22 cellular contexts compared by ENCODE assay signal in the genomic region with DNA sequence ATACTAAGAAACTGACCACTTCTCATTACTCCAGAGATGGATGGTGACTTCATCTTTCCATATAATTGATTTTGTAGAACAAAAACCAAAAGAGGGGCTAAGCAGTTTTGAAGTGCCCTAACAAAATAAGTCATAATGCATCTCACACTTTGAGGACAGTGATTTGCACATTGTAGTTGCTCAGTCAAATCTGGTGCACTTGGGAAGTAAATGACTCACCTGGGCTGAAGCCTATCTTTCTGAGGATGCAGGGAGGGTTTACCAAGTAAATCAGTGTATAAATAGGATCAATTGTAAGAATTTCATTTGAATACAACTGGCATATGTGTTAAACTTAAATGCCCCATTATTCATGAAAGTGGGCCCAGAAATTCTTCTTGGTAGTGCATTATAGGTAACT.
A peak's percentile ranks its signal among the peaks of the same experiment; 100 is the strongest.
DNase-seq lines count a peak whose midpoint lies in the region; ATAC-seq and TF ChIP-seq lines count a peak whose summit lies in the region.
"Had no signal": no experiment of that assay in that cellular context is flagged by ENCODE, and none has a peak within 500 bp of the region (broad histone marks: within the 10 kb centered on the region; RNA-seq: fewer than 3 reads in every experiment).

No MANE protein-coding gene starts in this region.

- peak; percentile 42 for ATAC-seq in foreskin keratinocyte
- no peak for ATAC-seq in HG02938 (IDR thresholded peaks at IDR 0.05; ENCODE audit: unreplicated experiment)
- ATAC-seq: A549, HepG2, K562 had no signal

- H3K36me3 ChIP-seq in OCI-LY3 (replicated peaks; ENCODE audit: low read depth, low read length) (no peaks in the 10 kb centered on the region), smooth muscle cell (ENCODE audit: low read depth) (no peaks in the 10 kb centered on the region)

- no peak for DNase-seq in HFFc6
- peak in 1 of 2 donors; percentile 52 for DNase-seq in foreskin keratinocyte
- no peak for DNase-seq in smooth muscle cell (lab: John Stamatoyannopoulos, UW; ENCODE audit: unreplicated experiment)
- DNase-seq in C1 segment of cervical spinal cord (lab: John Stamatoyannopoulos, UW), result no peak
- DNase-seq in OCI-M2 (lab: John Stamatoyannopoulos, UW; ENCODE audit: unreplicated experiment), result no peak
- DNase-seq: Calu3, DMS79 treated with DMSO at 0.1 percent for 48 hours, GF-D8, NCI-H1105 treated with DMSO at 0.1 percent for 48 hours, NCI-H2029, NCI-H446, NCI-H524 treated with DMSO at 0.1 percent for 48 hours, NCI-H774, SHP77 had no signal

- no peaks in the 10 kb centered on the region for H3F3A ChIP-seq in smooth muscle cell (ENCODE audit: low read depth)

- H3K4me3 ChIP-seq in OCI-LY3 (ENCODE audit: low read length), result no peak overlapping the region
- no peak overlapping the region for H3K4me3 ChIP-seq in smooth muscle cell
- H3K4me3 ChIP-seq: A549, K562 had no signal

- H3K9me3 Mint-ChIP-seq in HFFc6, result no peaks in the 10 kb centered on the region
- H3K9me3 Mint-ChIP-seq: CD14-positive monocyte had no signal

- H4K20me1 ChIP-seq in OCI-LY3 (ENCODE audit: insufficient read depth, low read length) (no peaks in the 10 kb centered on the region), smooth muscle cell (ENCODE audit: low read depth) (no peaks in the 10 kb centered on the region)

- H3K27ac ChIP-seq in OCI-LY3 (ENCODE audit: low read length) (no peak overlapping the region), foreskin keratinocyte (no peak overlapping the region), smooth muscle cell (ENCODE audit: low read depth) (peak overlapping the region; percentile 48)
- H3K27ac ChIP-seq: RWPE1 had no signal

- peaks cover 20% of the 10 kb centered on the region for H3K27me3 Mint-ChIP-seq in HFFc6 (ENCODE audit: insufficient read depth)
- H3K27me3 Mint-ChIP-seq: B cell had no signal

- no peaks in the 10 kb centered on the region for H3K9me3 ChIP-seq in OCI-LY3 (ENCODE audit: insufficient read depth, low read length)
- H3K9me3 ChIP-seq in smooth muscle cell (replicated peaks; ENCODE audit: low read depth), result no peaks in the 10 kb centered on the region
- H3K9me3 ChIP-seq: A549 had no signal

- H2AFZ ChIP-seq in OCI-LY3 (ENCODE audit: low read depth, low read length) (no peak overlapping the region), smooth muscle cell (ENCODE audit: low read depth) (no peak overlapping the region)

- H3K27ac Mint-ChIP-seq in HFFc6, result peak overlapping the region; percentile 86
- H3K27ac Mint-ChIP-seq: B cell, CD14-positive monocyte had no signal

- H3K27me3 ChIP-seq in OCI-LY3 (ENCODE audit: low read depth, low read length), result no peaks in the 10 kb centered on the region
- no peaks in the 10 kb centered on the region for H3K27me3 ChIP-seq in foreskin keratinocyte
- H3K27me3 ChIP-seq in smooth muscle cell (ENCODE audit: low read depth), result no peaks in the 10 kb centered on the region

- H3K36me3 Mint-ChIP-seq in HFFc6 (ENCODE audit: low read depth), result peaks cover 67% of the 10 kb centered on the region
- H3K36me3 Mint-ChIP-seq: CD14-positive monocyte had no signal

- H3K9ac ChIP-seq in OCI-LY3 (ENCODE audit: low read length), result no peak overlapping the region
- no peak overlapping the region for H3K9ac ChIP-seq in smooth muscle cell (ENCODE audit: low read depth)

- H3K4me1 Mint-ChIP-seq in HFFc6 (ENCODE audit: low read depth), result peaks cover 86% of the 10 kb centered on the region
- H3K4me1 Mint-ChIP-seq: CD14-positive monocyte had no signal

- no peaks in the 10 kb centered on the region for H3K79me2 ChIP-seq in OCI-LY3 (ENCODE audit: low read length)
- H3K79me2 ChIP-seq in smooth muscle cell (ENCODE audit: low read depth), result no peaks in the 10 kb centered on the region

- peak overlapping the region; percentile 47; the same call in 1 of the 2 replicates for H3K4me3 Mint-ChIP-seq in HFFc6
- H3K4me3 Mint-ChIP-seq: B cell, CD14-positive monocyte had no signal

- peaks cover 12% of the 10 kb centered on the region for H3K4me1 ChIP-seq in OCI-LY3 (ENCODE audit: low read length)
- peaks cover 5% of the 10 kb centered on the region for H3K4me1 ChIP-seq in foreskin keratinocyte
- peaks cover 8% of the 10 kb centered on the region for H3K4me1 ChIP-seq in smooth muscle cell (ENCODE audit: low read depth)

- H3K4me2 ChIP-seq in OCI-LY3 (ENCODE audit: low read length) (peak overlapping the region; percentile 23; the same call in 1 of the 2 replicates), smooth muscle cell (no peak overlapping the region)

- TF ChIP-seq CTCF in HFFc6 (IDR thresholded peaks at IDR 0.05), result no peak
- TF ChIP-seq CTCF in OCI-LY3 (IDR thresholded peaks at IDR 0.05; ENCODE audit: low read depth, low read length), result no peak
- TF ChIP-seq CTCF in foreskin keratinocyte (conservative IDR thresholded peaks at IDR 0.05), result no peak
- no peak for TF ChIP-seq CTCF in smooth muscle cell (IDR thresholded peaks at IDR 0.05; ENCODE audit: borderline replicate concordance, insufficient read depth, poor library complexity, severe bottlenecking)
